Comparison of ENCODE assay signal across 14 cellular contexts in genomic region chr14:104545151-104545931, GRCh38. TPM values are rescaled to one million over a fixed set of nuclear protein-coding genes. Genes with fewer than 3 reads are reported as not detected.
A peak's percentile ranks its signal among the peaks of the same experiment; 100 is the strongest.
DNase-seq lines count a peak whose midpoint lies in the region; TF ChIP-seq lines count a peak whose summit lies in the region.
"Had no signal": no experiment of that assay in that cellular context is flagged by ENCODE, and none has a peak within 500 bp of the region (broad histone marks: within the 10 kb centered on the region; RNA-seq: fewer than 3 reads in every experiment).

No MANE protein-coding gene starts in this region.

- H3K14ac ChIP-seq in neuronal stem cell (ENCODE audit: low read length) = no peak overlapping the region

- DNase-seq in COR-L47 (lab: John Stamatoyannopoulos, UW) (peak; percentile 79), NCI-H1105 (lab: John Stamatoyannopoulos, UW) (peak; percentile 38), chondrocyte (ENCODE audit: low spot score) (peak; percentile 65), neuronal stem cell (ENCODE audit: low spot score) (no peak), Kasumi-1 (lab: John Stamatoyannopoulos, UW) (no peak), thyroid gland (no peak), HUDEP-2 (lab: John Stamatoyannopoulos, UW; ENCODE audit: unreplicated experiment in 76 of 76) (no peak), colonic mucosa (no peak)
- DNase-seq: activated T-cell treated with anti-CD3 and anti-CD28 coated beads for 4 hours, cortex of kidney, NCI-H2029 had no signal

- no peaks in the 10 kb centered on the region for H3K9me3 Mint-ChIP-seq in chondrocyte (ENCODE audit: low read depth)

- H3K4me3 ChIP-seq in neuronal stem cell (ENCODE audit: low read length in 2 of 2) (peak overlapping the region in 1 of 2 donors; percentile 18), thyroid gland (replicated peaks in 1 of 3) (no peak overlapping the region), colonic mucosa (no peak overlapping the region)
- H3K4me3 ChIP-seq: BLaER1 treated with 17β-estradiol and CSF1 and Interleukin-3, amounts not matched to agents 10 nM and 100 nM; K562 had no signal

- H3K27me3 Mint-ChIP-seq in chondrocyte (ENCODE audit: low read depth) = peaks cover 42% of the 10 kb centered on the region

- no peak overlapping the region for H3K4me3 Mint-ChIP-seq in chondrocyte (ENCODE audit: unreplicated experiment)

- H3K9me3 ChIP-seq in neuronal stem cell (replicated peaks in 1 of 2; ENCODE audit: control insufficient read depth in 2 of 2, insufficient read depth in 1 of 2, low read depth in 1 of 2, low read length in 2 of 2) (peaks cover 0 to 2% of the 10 kb centered on the region in 2 donors), thyroid gland (no peaks in the 10 kb centered on the region), colonic mucosa (no peaks in the 10 kb centered on the region)
- H3K9me3 ChIP-seq: BLaER1 treated with 17β-estradiol and CSF1 and Interleukin-3, amounts not matched to agents 10 nM and 100 nM had no signal

- H2BK12ac ChIP-seq in neuronal stem cell (ENCODE audit: low read length) = no peak overlapping the region

- H3K79me1 ChIP-seq in neuronal stem cell (ENCODE audit: low read depth, low read length) = no peaks in the 10 kb centered on the region

- H3K9ac ChIP-seq in neuronal stem cell (ENCODE audit: low read depth, low read length, poor library complexity) (no peak overlapping the region), colonic mucosa (ENCODE audit: low read depth in 2 of 2, low read length in 2 of 2) (no peak overlapping the region)
- H3K9ac ChIP-seq: BLaER1 treated with 17β-estradiol and CSF1 and Interleukin-3, amounts not matched to agents 10 nM and 100 nM had no signal

- H4K8ac ChIP-seq in neuronal stem cell (ENCODE audit: low read depth, low read length) = no peak overlapping the region

- TF ChIP-seq CTCF in chondrocyte (IDR thresholded peaks at IDR 0.05) (no peak), thyroid gland (IDR thresholded peaks at IDR 0.05) (no peak), colonic mucosa (IDR thresholded peaks at IDR 0.05) (no peak)

- H3K4ac ChIP-seq in neuronal stem cell (ENCODE audit: low read length) = no peak overlapping the region

- H4K91ac ChIP-seq in neuronal stem cell (ENCODE audit: low read depth, low read length, poor library complexity) = no peak overlapping the region

- H3K4me2 ChIP-seq in neuronal stem cell (ENCODE audit: insufficient read depth, low read length, poor library complexity, severe bottlenecking) = no peak overlapping the region
- H3K4me2 ChIP-seq: BLaER1 treated with 17β-estradiol and CSF1 and Interleukin-3, amounts not matched to agents 10 nM and 100 nM had no signal

- H3K4me1 Mint-ChIP-seq in chondrocyte (ENCODE audit: low read depth) = no peaks in the 10 kb centered on the region

- WGBS in neuronal stem cell (ENCODE audit: extremely low coverage in 2 of 2, insufficient read length in 2 of 2, insufficient replicate concordance in 1 of 2), 2 donors = no CpG with 5 or more reads among the region's 32 CpGs
- WGBS in thyroid gland, 2 donors = 56 to 76% methylated on average over 25 to 26 of the region's 32 CpGs

- intact Hi-C loops in thyroid gland (cut with DNase I) = no loop called here
- intact Hi-C loops in colonic mucosa (cut with DNase I) = no loop called here

- no peak overlapping the region for H2AK5ac ChIP-seq in neuronal stem cell (ENCODE audit: low read depth, low read length)

- no peak overlapping the region for H3K27ac ChIP-seq in neuronal stem cell (replicated peaks; ENCODE audit: low read length)
- no peak overlapping the region for H3K27ac ChIP-seq in thyroid gland
- no peak overlapping the region for H3K27ac ChIP-seq in colonic mucosa
- H3K27ac ChIP-seq: BLaER1 treated with 17β-estradiol and CSF1 and Interleukin-3, amounts not matched to agents 10 nM and 100 nM had no signal

- H3K4me1 ChIP-seq in neuronal stem cell (ENCODE audit: control insufficient read depth in 2 of 2, insufficient read depth in 1 of 2, low read depth in 1 of 2, low read length in 2 of 2) (peaks cover 0 to 5% of the 10 kb centered on the region in 2 donors), thyroid gland (no peaks in the 10 kb centered on the region), colonic mucosa (no peaks in the 10 kb centered on the region)
- H3K4me1 ChIP-seq: BLaER1 treated with 17β-estradiol and CSF1 and Interleukin-3, amounts not matched to agents 10 nM and 100 nM had no signal

- peak overlapping the region; percentile 7 for H2AFZ ChIP-seq in neuronal stem cell (ENCODE audit: low read length)

- no peaks in the 10 kb centered on the region for H3K36me3 ChIP-seq in neuronal stem cell (replicated peaks in 1 of 2; ENCODE audit: control insufficient read depth in 2 of 2, insufficient read depth in 2 of 2, low read length in 2 of 2)
- H3K36me3 ChIP-seq in thyroid gland = no peaks in the 10 kb centered on the region
- H3K36me3 ChIP-seq in colonic mucosa = no peaks in the 10 kb centered on the region
- H3K36me3 ChIP-seq: BLaER1 treated with 17β-estradiol and CSF1 and Interleukin-3, amounts not matched to agents 10 nM and 100 nM had no signal

- no peak overlapping the region for H2BK120ac ChIP-seq in neuronal stem cell (ENCODE audit: low read depth, low read length)

- peaks cover 0 to 47% (median 0%) of the 10 kb centered on the region in 3 experiments for H3K27me3 ChIP-seq in neuronal stem cell (ENCODE audit: control insufficient read depth in 3 of 3, insufficient read depth in 3 of 3, low read depth in 1 of 3, low read length in 3 of 3)
- no peaks in the 10 kb centered on the region for H3K27me3 ChIP-seq in thyroid gland
- H3K27me3 ChIP-seq in colonic mucosa = peaks cover 4% of the 10 kb centered on the region
- H3K27me3 ChIP-seq: BLaER1 treated with 17β-estradiol and CSF1 and Interleukin-3, amounts not matched to agents 10 nM and 100 nM had no signal

- no peak overlapping the region for H2BK5ac ChIP-seq in neuronal stem cell (ENCODE audit: low read length)

- TF ChIP-seq POLR2A in thyroid gland (IDR thresholded peaks at IDR 0.05) = no peak

- peak overlapping the region; percentile 3 for H3K18ac ChIP-seq in neuronal stem cell (ENCODE audit: low read length)

- peak overlapping the region; percentile 8 for H3K23ac ChIP-seq in neuronal stem cell (ENCODE audit: low read depth, low read length, poor library complexity)

- H2BK15ac ChIP-seq in neuronal stem cell (ENCODE audit: low read length) = no peak overlapping the region

- no peaks in the 10 kb centered on the region for H3K36me3 Mint-ChIP-seq in chondrocyte (ENCODE audit: low read depth)

- H3K27ac Mint-ChIP-seq in chondrocyte (ENCODE audit: unreplicated experiment) = no peak overlapping the region

RNA-seq across cellular contexts. Expression of gene C14orf180, which starts 34.2 kb away (rescaled TPM):
- total RNA-seq in chondrocyte (not detected in 3 replicates), thyroid gland (1 to 10 TPM in 1 of 4 donors, under 1 TPM in 3; 0.13 to 1.5 (median 0.53) TPM), colonic mucosa (under 1 TPM in 1 of 2 donors, not detected in 1; 0.13 TPM)
- not detected for polyA plus RNA-seq in neuronal stem cell (2013, experiment 1 of 2)
- polyA plus RNA-seq in neuronal stem cell (2013, experiment 2 of 2) = not detected
- total RNA-seq: K562, renal cortical epithelial cell had no signal
- polyA plus RNA-seq: K562 had no signal

RNA-seq across cellular contexts. Expression of gene TMEM179, which starts 59.2 kb away (rescaled TPM):
- total RNA-seq in chondrocyte (0.54 to 1.2 TPM (median 0.75 TPM) in 3 replicates), thyroid gland (1 to 10 TPM in 1 of 4 donors, not detected in 3; 3.1 TPM), colonic mucosa (under 1 TPM in 1 of 2 donors, not detected in 1; 0.69 TPM)
- polyA plus RNA-seq in neuronal stem cell (2013, experiment 1 of 2) = 3.0 TPM
- polyA plus RNA-seq in neuronal stem cell (2013, experiment 2 of 2) = 2.8 TPM
- total RNA-seq: K562, renal cortical epithelial cell had no signal
- polyA plus RNA-seq: K562 had no signal

Comparison
In these comparisons a context has a peak if more than half of its experiments do, and no peak if none do; other contexts are left out.
1. DNase-seq: peak in COR-L47 (single experiment), NCI-H1105 (single experiment) and chondrocyte (single experiment); none in neuronal stem cell (single experiment), Kasumi-1 (0 of 2), thyroid gland (0 of 2), HUDEP-2 (0 of 76) and colonic mucosa (single experiment).